In genomic region chr7:130878785-130879184, GRCh38 we compare ENCODE assay signal across 16 cellular contexts.
DNase-seq lines count a peak whose midpoint lies in the region; ATAC-seq and TF ChIP-seq lines count a peak whose summit lies in the region.
"Had no signal": no experiment of that assay in that cellular context is flagged by ENCODE, and none has a peak within 500 bp of the region (broad histone marks: within the 10 kb centered on the region; RNA-seq: fewer than 3 reads in every experiment).

No MANE protein-coding gene starts in this region.

- in situ Hi-C loops in Panc1 (cut with HindIII; ENCODE audit: low pct_unique_long_range_greater_than_20kb, low sequenced_read_pairs): no loop called here
- in situ Hi-C loops in brain microvascular endothelial cell (cut with HindIII; ENCODE audit: low pct_ligation_motif_present, low sequenced_read_pairs): no loop called here

- DNase-seq in activated naive CD4-positive, alpha-beta T cell treated with anti-CD3 and anti-CD28 coated beads, Interleukin-2, amount 10 ng/mL, durations not matched to agents 7 days and 5 days: no peak
- no peak for DNase-seq in activated naive CD4-positive, alpha-beta T cell (lab: John Stamatoyannopoulos, UW)
- no peak for DNase-seq in Panc1 (ENCODE audit: low read depth, low spot score)
- no peak for DNase-seq in brain microvascular endothelial cell
- DNase-seq in stimulated activated naive B cell treated with anti-CD40 and anti-IgM and Interleukin-4, amounts not matched to agents 10 μg/mL and 1 μg/mL and 100 μg/mL, for 72 hours: no peak
- no peak for DNase-seq in cardiac septum (ENCODE audit: low spot score)
- no peak for DNase-seq in NCI-H2171 (lab: John Stamatoyannopoulos, UW)
- no peak for DNase-seq in H7
- DNase-seq: activated T-cell treated with anti-CD3 and anti-CD28 coated beads, Interleukin-2, amount 50 U/mL, for 48 hours; DMS79 treated with DMSO at 0.1 percent for 48 hours; midbrain; NCI-H1092; small intestine had no signal

- ATAC-seq in Panc1: no peak
- no peak for ATAC-seq in stimulated activated naive B cell treated with anti-CD40 and anti-IgM and Interleukin-4, amounts not matched to agents 10 μg/mL and 1 μg/mL and 100 μg/mL, for 72 hours (replicated peaks)

- intact Hi-C loops in Panc1 (cut with micrococcal nuclease; ENCODE audit: unreplicated experiment) (no loop called here), cardiac septum (cut with DNase I) (no loop called here)

- H3K36me3 Mint-ChIP-seq in activated naive CD4-positive, alpha-beta T cell treated with anti-CD3 and anti-CD28 coated beads, Interleukin-2, amount 10 ng/mL, durations not matched to agents 7 days and 5 days: peaks cover 69% of the 10 kb centered on the region
- H3K36me3 Mint-ChIP-seq in stimulated activated naive B cell treated with anti-CD40 and anti-IgM and Interleukin-4, amounts not matched to agents 10 μg/mL and 1 μg/mL and 100 μg/mL, for 72 hours: peaks cover 27 to 67% of the 10 kb centered on the region in 2 donors

- peaks cover 32% of the 10 kb centered on the region for H3K4me1 Mint-ChIP-seq in activated naive CD4-positive, alpha-beta T cell treated with anti-CD3 and anti-CD28 coated beads, Interleukin-2, amount 10 ng/mL, durations not matched to agents 7 days and 5 days
- peaks cover 11 to 15% of the 10 kb centered on the region in 2 donors for H3K4me1 Mint-ChIP-seq in stimulated activated naive B cell treated with anti-CD40 and anti-IgM and Interleukin-4, amounts not matched to agents 10 μg/mL and 1 μg/mL and 100 μg/mL, for 72 hours

- peaks cover 95% of the 10 kb centered on the region for H3K4me1 ChIP-seq in Panc1 (ENCODE audit: control insufficient read depth, insufficient read depth, low read length)

- H3K27me3 Mint-ChIP-seq in activated naive CD4-positive, alpha-beta T cell treated with anti-CD3 and anti-CD28 coated beads, Interleukin-2, amount 10 ng/mL, durations not matched to agents 7 days and 5 days: no peaks in the 10 kb centered on the region
- no peaks in the 10 kb centered on the region for H3K27me3 Mint-ChIP-seq in stimulated activated naive B cell treated with anti-CD40 and anti-IgM and Interleukin-4, amounts not matched to agents 10 μg/mL and 1 μg/mL and 100 μg/mL, for 72 hours
- H3K27me3 Mint-ChIP-seq: B cell had no signal

- CTCF ChIA-PET in activated naive CD4-positive, alpha-beta T cell treated with anti-CD3 and anti-CD28 coated beads, Interleukin-2, amount 10 ng/mL, durations not matched to agents 7 days and 5 days (lab: Charles Lee): no interaction called here
- CTCF ChIA-PET in Panc1 (lab: Charles Lee): no interaction called here

- no peaks in the 10 kb centered on the region for H3K9me3 ChIP-seq in Panc1 (ENCODE audit: control insufficient read depth, insufficient read depth, low read depth, low read length)
- H3K9me3 ChIP-seq: SJSA1, thoracic aorta had no signal

- POLR2A ChIA-PET in Panc1 (lab: Charles Lee): no interaction called here

- no peak overlapping the region for H3K4me3 Mint-ChIP-seq in activated naive CD4-positive, alpha-beta T cell treated with anti-CD3 and anti-CD28 coated beads, Interleukin-2, amount 10 ng/mL, durations not matched to agents 7 days and 5 days
- H3K4me3 Mint-ChIP-seq in stimulated activated naive B cell treated with anti-CD40 and anti-IgM and Interleukin-4, amounts not matched to agents 10 μg/mL and 1 μg/mL and 100 μg/mL, for 72 hours: no peak overlapping the region
- H3K4me3 Mint-ChIP-seq: B cell had no signal

- TF ChIP-seq CTCF in Panc1 (IDR thresholded peaks at IDR 0.05): no peak
- TF ChIP-seq CTCF in brain microvascular endothelial cell (IDR thresholded peaks at IDR 0.05; ENCODE audit: low read depth, low read length, missing control alignments): no peak

- H3K36me3 ChIP-seq in Panc1 (ENCODE audit: control insufficient read depth, insufficient read depth, low read length) (peaks cover 30% of the 10 kb centered on the region), brain microvascular endothelial cell (replicated peaks) (peaks cover 79% of the 10 kb centered on the region), H7 (replicated peaks; ENCODE audit: control insufficient read depth, insufficient read depth, low read length) (no peaks in the 10 kb centered on the region; the same call in 1 of the 2 replicates)

- H3K27me3 ChIP-seq in Panc1 (ENCODE audit: control insufficient read depth, insufficient read depth, low read length) (no peaks in the 10 kb centered on the region), brain microvascular endothelial cell (replicated peaks) (no peaks in the 10 kb centered on the region), H7 (ENCODE audit: control insufficient read depth, insufficient read depth, low read length) (no peaks in the 10 kb centered on the region)
- H3K27me3 ChIP-seq: SJSA1 had no signal

- no peaks in the 10 kb centered on the region for H3K9me3 Mint-ChIP-seq in activated naive CD4-positive, alpha-beta T cell treated with anti-CD3 and anti-CD28 coated beads, Interleukin-2, amount 10 ng/mL, durations not matched to agents 7 days and 5 days
- H3K9me3 Mint-ChIP-seq in stimulated activated naive B cell treated with anti-CD40 and anti-IgM and Interleukin-4, amounts not matched to agents 10 μg/mL and 1 μg/mL and 100 μg/mL, for 72 hours: no peaks in the 10 kb centered on the region

- H3K27ac Mint-ChIP-seq in activated naive CD4-positive, alpha-beta T cell treated with anti-CD3 and anti-CD28 coated beads, Interleukin-2, amount 10 ng/mL, durations not matched to agents 7 days and 5 days: peak overlapping the region; percentile 60
- H3K27ac Mint-ChIP-seq in stimulated activated naive B cell treated with anti-CD40 and anti-IgM and Interleukin-4, amounts not matched to agents 10 μg/mL and 1 μg/mL and 100 μg/mL, for 72 hours: peak overlapping the region; percentile 80
- H3K27ac Mint-ChIP-seq: B cell had no signal

- peak overlapping the region; percentile 99 for H3K27ac ChIP-seq in Panc1 (ENCODE audit: low read length)
- H3K27ac ChIP-seq in brain microvascular endothelial cell: peak overlapping the region; percentile 30
- H3K27ac ChIP-seq: SJSA1, thoracic aorta had no signal

- no peak overlapping the region for H3K4me3 ChIP-seq in Panc1 (ENCODE audit: low read depth in 2 of 2, low read length in 2 of 2)
- H3K4me3 ChIP-seq in brain microvascular endothelial cell (ENCODE audit: low read depth, low read length): no peak overlapping the region
- no peak overlapping the region for H3K4me3 ChIP-seq in H7 (ENCODE audit: insufficient read depth, low read depth, low read length)
- H3K4me3 ChIP-seq: SJSA1, thoracic aorta had no signal

- no TSS peak for BruUV-seq in Panc1 (replicated peaks; lab: Mats Ljungman, UMichigan)
